In the genomic region with DNA sequence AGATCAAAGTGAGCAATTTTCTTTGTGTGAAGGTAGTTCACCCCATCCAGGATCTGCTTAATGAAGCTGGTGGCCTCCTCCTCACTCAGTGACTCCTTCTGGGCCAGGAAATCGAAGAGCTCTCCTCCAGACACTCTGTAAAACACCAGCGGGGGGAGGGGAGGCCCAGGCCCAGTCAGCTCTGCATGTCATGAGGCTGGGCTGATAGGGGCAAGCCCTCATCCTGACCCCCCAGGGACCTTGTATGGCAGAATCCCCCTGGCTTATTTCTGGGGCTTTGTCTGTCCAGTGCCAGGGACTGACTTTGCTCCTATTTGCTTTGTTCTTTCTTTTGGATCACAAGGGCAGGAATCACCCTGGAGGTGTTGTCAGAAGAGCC, we compare ENCODE assay signal across 8 cellular contexts.
DNase-seq lines count a peak whose midpoint lies in the region; ATAC-seq and TF ChIP-seq lines count a peak whose summit lies in the region.

No MANE protein-coding gene starts in this region.

- no peaks in the 10 kb centered on the region for H3K9me3 ChIP-seq in SK-N-MC (ENCODE audit: low read depth, low read length)

- ATAC-seq in GM21381 (IDR thresholded peaks at IDR 0.05; ENCODE audit: unreplicated experiment) = peak; percentile 31
- ATAC-seq in HG02981 (IDR thresholded peaks at IDR 0.05; ENCODE audit: unreplicated experiment) = no peak

- DNase-seq in SK-N-MC (ENCODE audit: low read depth, low spot score) = no peak
- peak; percentile 28 for DNase-seq in central memory CD4-positive, alpha-beta T cell
- DNase-seq in stimulated activated CD4-positive, alpha-beta T cell treated with anti-CD3 and anti-CD28 coated beads, TNF-alpha, amount 100 ng/mL, for 24 hours (ENCODE audit: low read depth in 3 of 3) = peak in 2 of 3 experiments; percentile 14 to 51
- no peak for DNase-seq in HEK293T (ENCODE audit: extremely low spot score)
- DNase-seq in KG1 (lab: John Stamatoyannopoulos, UW) = no peak
- no peak for DNase-seq in NCI-H2171 (lab: John Stamatoyannopoulos, UW)

- POLR2A ChIA-PET in HEK293T (lab: Yijun Ruan, JAX) = no interaction called here

- no peaks in the 10 kb centered on the region for H3K36me3 ChIP-seq in SK-N-MC (ENCODE audit: insufficient read depth, low read length)

- H3K27ac ChIP-seq in SK-N-MC = peak overlapping the region; percentile 30; the same call in 1 of the 2 replicates

- CTCF ChIA-PET in HEK293T (lab: Yijun Ruan, JAX) = interaction anchor here (1.5 kb wide), 1 partner anchor 26 kb away, joined by 4 read pairs; no protein-coding TSS in a partner anchor

- no peak overlapping the region for H3K9ac ChIP-seq in SK-N-MC (ENCODE audit: insufficient read length)

- no peak overlapping the region for H3K4me3 ChIP-seq in SK-N-MC

TF ChIP-seq in HEK293T, 16 proteins besides CTCF, POLR2A, EP300 and RAD21:
- TF ChIP-seq LEF1 (IDR thresholded peaks at IDR 0.05; ENCODE audit: borderline replicate concordance) (no peak), BHLHE40 (IDR thresholded peaks at IDR 0.05; ENCODE audit: borderline replicate concordance) (no peak), CTBP1 (IDR thresholded peaks at IDR 0.05; ENCODE audit: borderline replicate concordance) (no peak), FOXA1 (IDR thresholded peaks at IDR 0.05) (no peak), ELF4 (IDR thresholded peaks at IDR 0.05) (no peak), PKNOX1 (IDR thresholded peaks at IDR 0.05) (no peak), FOXM1 (IDR thresholded peaks at IDR 0.05; ENCODE audit: borderline replicate concordance) (no peak), SUZ12 (IDR thresholded peaks at IDR 0.05) (no peak), HDGF (IDR thresholded peaks at IDR 0.05; ENCODE audit: borderline replicate concordance) (no peak)

Comparison
In these comparisons a context has a peak if more than half of its experiments do, and no peak if none do; other contexts are left out.
1. DNase-seq: peak in central memory CD4-positive, alpha-beta T cell (single experiment) and stimulated activated CD4-positive, alpha-beta T cell treated with anti-CD3 and anti-CD28 coated beads, TNF-alpha, amount 100 ng/mL, for 24 hours (2 of 3); none in SK-N-MC (single experiment), HEK293T (single experiment), KG1 (single experiment) and NCI-H2171 (single experiment).